ENCODE assay signal across 10 cellular contexts in genomic region chr5:142807378-142807911, GRCh38. TPM values are rescaled to one million over a fixed set of nuclear protein-coding genes. Genes with fewer than 3 reads are reported as not detected.
A peak's percentile ranks its signal among the peaks of the same experiment; 100 is the strongest.
DNase-seq lines count a peak whose midpoint lies in the region; ATAC-seq and TF ChIP-seq lines count a peak whose summit lies in the region.
"Had no signal": no experiment of that assay in that cellular context is flagged by ENCODE, and none has a peak within 500 bp of the region (broad histone marks: within the 10 kb centered on the region; RNA-seq: fewer than 3 reads in every experiment).

No MANE protein-coding gene starts in this region.

- ATAC-seq in HG02678 (IDR thresholded peaks at IDR 0.05; ENCODE audit: unreplicated experiment) (peak; percentile 77), activated B cell treated with CpG ODN at 0.5 μM for 24 hours (ENCODE audit: low read depth) (peak; percentile 87)

- H3K4me3 Mint-ChIP-seq in activated B cell treated with CpG ODN at 0.5 μM for 24 hours, result peak overlapping the region; percentile 55
- H3K4me3 Mint-ChIP-seq: activated naive CD4-positive, alpha-beta T cell treated with anti-CD3 and anti-CD28 coated beads for 36 hours had no signal

- intact Hi-C loops in activated B cell treated with CpG ODN at 0.5 μM for 24 hours (cut with micrococcal nuclease) (loop anchor here (1.0 to 10.0 kb wide), 2 partner anchors 12 to 583 kb away; no protein-coding TSS in a partner anchor), transverse colon (cut with DNase I; ENCODE audit: low total_unique reads) (no loop called here)

- TF ChIP-seq EP300 in transverse colon (IDR thresholded peaks at IDR 0.05; ENCODE audit: low read depth), result no peak

- WGBS in transverse colon (ENCODE audit: low coverage in 1 of 2), 2 donors, result 69 to 80% methylated on average over 1 to 6 of the region's 6 CpGs

- POLR2A ChIA-PET in activated B cell treated with CpG ODN at 0.5 μM for 24 hours (lab: Charles Lee), result interaction anchor here (1.7 kb wide), 1 partner anchor 8 kb away, joined by 6 read pairs; no protein-coding TSS in a partner anchor

- TF ChIP-seq CTCF in GM12865 (IDR thresholded peaks at IDR 0.05; ENCODE audit: insufficient read depth, low read depth, low read length, missing control alignments), result no peak
- no peak for TF ChIP-seq CTCF in activated B cell treated with CpG ODN at 0.5 μM for 24 hours (IDR thresholded peaks at IDR 0.05)
- no peak for TF ChIP-seq CTCF in transverse colon (IDR thresholded peaks at IDR 0.05)

- in situ Hi-C loops in transverse colon (cut with MboI; ENCODE audit: low pct_ligation_motif_present in 1 of 4, low pct_unique_long_range_greater_than_20kb in 1 of 4, low sequenced_read_pairs in 3 of 4), result no loop called here

- H3K36me3 ChIP-seq in muscle layer of duodenum (ENCODE audit: control insufficient read depth in 1 of 2, insufficient read depth in 2 of 2, low read length in 2 of 2), result no peaks in the 10 kb centered on the region
- H3K36me3 ChIP-seq in transverse colon, result no peaks in the 10 kb centered on the region

- no peaks in the 10 kb centered on the region for H3K27me3 Mint-ChIP-seq in activated B cell treated with CpG ODN at 0.5 μM for 24 hours

- no peak for TF ChIP-seq POLR2A in transverse colon (IDR thresholded peaks at IDR 0.05)

- no peaks in the 10 kb centered on the region for H3K9me3 Mint-ChIP-seq in activated B cell treated with CpG ODN at 0.5 μM for 24 hours
- H3K9me3 Mint-ChIP-seq: activated naive CD4-positive, alpha-beta T cell treated with anti-CD3 and anti-CD28 coated beads for 36 hours had no signal

- no peaks in the 10 kb centered on the region for H3K36me3 Mint-ChIP-seq in activated B cell treated with CpG ODN at 0.5 μM for 24 hours (ENCODE audit: low read depth)

- H3K4me3 ChIP-seq in GM12865 (ENCODE audit: low read depth, low read length) (no peak overlapping the region), muscle layer of duodenum (ENCODE audit: low read depth in 1 of 2, low read length in 2 of 2) (no peak overlapping the region), transverse colon (no peak overlapping the region)

- peaks cover 39% of the 10 kb centered on the region for H3K4me1 Mint-ChIP-seq in activated B cell treated with CpG ODN at 0.5 μM for 24 hours

- H3K27ac ChIP-seq in muscle layer of duodenum (ENCODE audit: low read length) (peak overlapping the region; percentile 56), transverse colon (peak overlapping the region in 2 of 4 donors; percentile 13 to 20)

- H3K4me1 ChIP-seq in muscle layer of duodenum (ENCODE audit: control insufficient read depth in 1 of 2, insufficient read depth in 2 of 2, low read length in 2 of 2) (peaks cover 14 to 19% of the 10 kb centered on the region in 2 donors), transverse colon (peaks cover 0 to 34% (median 11%) of the 10 kb centered on the region in 4 donors)

- peak; percentile 28 for DNase-seq in GM12865 (ENCODE audit: low read depth)
- no peak for DNase-seq in activated B cell treated with CpG ODN at 0.5 μM for 24 hours
- DNase-seq in NCI-H2171 (lab: John Stamatoyannopoulos, UW), result no peak
- DNase-seq in HUDEP-2 (lab: John Stamatoyannopoulos, UW; ENCODE audit: unreplicated experiment in 76 of 76), result no peak
- DNase-seq in transverse colon, result no peak
- DNase-seq in activated CD8-positive, alpha-beta memory T cell treated with anti-CD3 and anti-CD28 coated beads, Interleukin-2, amount 50 U/mL, for 4 hours, result no peak
- DNase-seq: activated naive CD4-positive, alpha-beta T cell treated with anti-CD3 and anti-CD28 coated beads for 36 hours; mesenchymal stem cell had no signal

- peak overlapping the region; percentile 61 for H3K27ac Mint-ChIP-seq in activated B cell treated with CpG ODN at 0.5 μM for 24 hours
- H3K27ac Mint-ChIP-seq: activated naive CD4-positive, alpha-beta T cell treated with anti-CD3 and anti-CD28 coated beads for 36 hours had no signal

- H3K27me3 ChIP-seq in muscle layer of duodenum (ENCODE audit: low read depth, low read length), result no peaks in the 10 kb centered on the region
- no peaks in the 10 kb centered on the region for H3K27me3 ChIP-seq in transverse colon

- CTCF ChIA-PET in activated B cell treated with CpG ODN at 0.5 μM for 24 hours (lab: Charles Lee), result interaction anchor here (1.0 to 1.4 kb wide), 2 partner anchors 9 to 59 kb away, joined by 4 to 6 read pairs; no protein-coding TSS in a partner anchor

- no peaks in the 10 kb centered on the region for H3K9me3 ChIP-seq in muscle layer of duodenum (ENCODE audit: control insufficient read depth in 1 of 2, low read length in 2 of 2)
- H3K9me3 ChIP-seq in transverse colon, result no peaks in the 10 kb centered on the region

RNA-seq across cellular contexts. Expression of gene ARHGAP26, which starts 37.3 kb away (rescaled TPM):
- 14.0 and 20.9 TPM in 2 replicates for total RNA-seq in activated B cell treated with CpG ODN at 0.5 μM for 24 hours
- total RNA-seq in transverse colon, result 10 to 100 TPM; 61.0 to 76.7 (median 61.2) TPM
